Comparison of ENCODE assay signal across 1 cellular context in the genomic region with DNA sequence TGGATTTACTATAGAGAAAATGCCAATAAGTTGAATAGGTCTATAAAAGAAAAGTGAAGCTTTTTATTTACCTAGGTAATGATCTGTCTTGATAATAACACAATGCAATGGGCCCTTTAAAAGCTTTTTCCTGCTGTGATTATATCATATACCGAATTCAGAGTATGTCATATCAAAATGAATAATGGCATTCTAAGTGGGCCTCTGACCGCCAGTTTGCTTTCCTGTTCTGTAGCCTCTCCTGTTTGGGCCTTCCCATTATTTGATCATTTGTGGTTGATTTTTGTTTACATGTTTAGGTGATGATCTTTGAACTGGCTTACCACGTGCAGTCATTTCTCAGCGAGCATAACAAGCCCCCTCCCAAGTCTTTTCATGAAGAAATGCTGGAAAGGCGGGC.
TF ChIP-seq lines count a peak whose summit lies in the region.

No MANE protein-coding gene starts in this region.

TF ChIP-seq in HEK293, 187 proteins besides CTCF, POLR2A, EP300 and RAD21 (continued from another document and continues in another):
- TF ChIP-seq, protein P1, sequence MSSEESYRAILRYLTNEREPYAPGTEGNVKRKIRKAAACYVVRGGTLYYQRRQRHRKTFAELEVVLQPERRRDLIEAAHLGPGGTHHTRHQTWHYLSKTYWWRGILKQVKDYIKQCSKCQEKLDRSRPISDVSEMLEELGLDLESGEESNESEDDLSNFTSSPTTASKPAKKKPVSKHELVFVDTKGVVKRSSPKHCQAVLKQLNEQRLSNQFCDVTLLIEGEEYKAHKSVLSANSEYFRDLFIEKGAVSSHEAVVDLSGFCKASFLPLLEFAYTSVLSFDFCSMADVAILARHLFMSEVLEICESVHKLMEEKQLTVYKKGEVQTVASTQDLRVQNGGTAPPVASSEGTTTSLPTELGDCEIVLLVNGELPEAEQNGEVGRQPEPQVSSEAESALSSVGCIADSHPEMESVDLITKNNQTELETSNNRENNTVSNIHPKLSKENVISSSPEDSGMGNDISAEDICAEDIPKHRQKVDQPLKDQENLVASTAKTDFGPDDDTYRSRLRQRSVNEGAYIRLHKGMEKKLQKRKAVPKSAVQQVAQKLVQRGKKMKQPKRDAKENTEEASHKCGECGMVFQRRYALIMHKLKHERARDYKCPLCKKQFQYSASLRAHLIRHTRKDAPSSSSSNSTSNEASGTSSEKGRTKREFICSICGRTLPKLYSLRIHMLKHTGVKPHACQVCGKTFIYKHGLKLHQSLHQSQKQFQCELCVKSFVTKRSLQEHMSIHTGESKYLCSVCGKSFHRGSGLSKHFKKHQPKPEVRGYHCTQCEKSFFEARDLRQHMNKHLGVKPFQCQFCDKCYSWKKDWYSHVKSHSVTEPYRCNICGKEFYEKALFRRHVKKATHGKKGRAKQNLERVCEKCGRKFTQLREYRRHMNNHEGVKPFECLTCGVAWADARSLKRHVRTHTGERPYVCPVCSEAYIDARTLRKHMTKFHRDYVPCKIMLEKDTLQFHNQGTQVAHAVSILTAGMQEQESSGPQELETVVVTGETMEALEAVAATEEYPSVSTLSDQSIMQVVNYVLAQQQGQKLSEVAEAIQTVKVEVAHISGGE (tag by site-specific recombination; conservative IDR thresholded peaks at IDR 0.05; ENCODE audit: low read depth), result no peak
- 0 out of 2 replicates have a peak, but pooled peaks have one; percentile 8 for TF ChIP-seq IKZF3 (tag by site-specific recombination; IDR thresholded peaks at IDR 0.05)
- TF ChIP-seq YY2 (tag by site-specific recombination; IDR thresholded peaks at IDR 0.05), result no peak
- no peak for TF ChIP-seq GLIS2 (tag by site-specific recombination; IDR thresholded peaks at IDR 0.05)
- TF ChIP-seq, protein P2, sequence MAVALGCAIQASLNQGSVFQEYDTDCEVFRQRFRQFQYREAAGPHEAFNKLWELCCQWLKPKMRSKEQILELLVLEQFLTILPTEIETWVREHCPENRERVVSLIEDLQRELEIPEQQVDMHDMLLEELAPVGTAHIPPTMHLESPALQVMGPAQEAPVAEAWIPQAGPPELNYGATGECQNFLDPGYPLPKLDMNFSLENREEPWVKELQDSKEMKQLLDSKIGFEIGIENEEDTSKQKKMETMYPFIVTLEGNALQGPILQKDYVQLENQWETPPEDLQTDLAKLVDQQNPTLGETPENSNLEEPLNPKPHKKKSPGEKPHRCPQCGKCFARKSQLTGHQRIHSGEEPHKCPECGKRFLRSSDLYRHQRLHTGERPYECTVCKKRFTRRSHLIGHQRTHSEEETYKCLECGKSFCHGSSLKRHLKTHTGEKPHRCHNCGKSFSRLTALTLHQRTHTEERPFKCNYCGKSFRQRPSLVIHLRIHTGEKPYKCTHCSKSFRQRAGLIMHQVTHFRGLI (tag by site-specific recombination; IDR thresholded peaks at IDR 0.05), result no peak
- TF ChIP-seq ZNF416 (tag by site-specific recombination; IDR thresholded peaks at IDR 0.05), result no peak
- no peak for TF ChIP-seq ZNF354C (tag by site-specific recombination; IDR thresholded peaks at IDR 0.05; ENCODE audit: borderline replicate concordance, low read depth)
- TF ChIP-seq, protein P3, sequence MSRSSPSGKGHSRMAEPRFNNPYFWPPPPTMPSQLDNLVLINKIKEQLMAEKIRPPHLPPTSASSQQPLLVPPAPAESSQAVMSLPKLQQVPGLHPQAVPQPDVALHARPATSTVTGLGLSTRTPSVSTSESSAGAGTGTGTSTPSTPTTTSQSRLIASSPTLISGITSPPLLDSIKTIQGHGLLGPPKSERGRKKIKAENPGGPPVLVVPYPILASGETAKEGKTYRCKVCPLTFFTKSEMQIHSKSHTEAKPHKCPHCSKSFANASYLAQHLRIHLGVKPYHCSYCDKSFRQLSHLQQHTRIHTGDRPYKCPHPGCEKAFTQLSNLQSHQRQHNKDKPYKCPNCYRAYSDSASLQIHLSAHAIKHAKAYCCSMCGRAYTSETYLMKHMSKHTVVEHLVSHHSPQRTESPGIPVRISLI (tag by site-specific recombination; IDR thresholded peaks at IDR 0.05), result no peak
- no peak for TF ChIP-seq ZNF830 (tag by site-specific recombination; IDR thresholded peaks at IDR 0.05; ENCODE audit: low read depth)
- no peak for TF ChIP-seq ZNF174 (tag by site-specific recombination; IDR thresholded peaks at IDR 0.05)
- TF ChIP-seq HOXC10 (CRISPR knock-in tag; IDR thresholded peaks at IDR 0.05), result no peak
- no peak for TF ChIP-seq ZNF660 (tag by site-specific recombination; IDR thresholded peaks at IDR 0.05)
- TF ChIP-seq ZNF114 (tag by site-specific recombination; IDR thresholded peaks at IDR 0.05), result no peak
- no peak for TF ChIP-seq KLF1 (tag by site-specific recombination; IDR thresholded peaks at IDR 0.05)
- TF ChIP-seq KLF16 (tag by site-specific recombination; IDR thresholded peaks at IDR 0.05), result no peak
- TF ChIP-seq ZIC2 (tag by site-specific recombination; IDR thresholded peaks at IDR 0.05), result peak; percentile 59; the same call in 1 of the 2 replicates
- TF ChIP-seq, protein P4, sequence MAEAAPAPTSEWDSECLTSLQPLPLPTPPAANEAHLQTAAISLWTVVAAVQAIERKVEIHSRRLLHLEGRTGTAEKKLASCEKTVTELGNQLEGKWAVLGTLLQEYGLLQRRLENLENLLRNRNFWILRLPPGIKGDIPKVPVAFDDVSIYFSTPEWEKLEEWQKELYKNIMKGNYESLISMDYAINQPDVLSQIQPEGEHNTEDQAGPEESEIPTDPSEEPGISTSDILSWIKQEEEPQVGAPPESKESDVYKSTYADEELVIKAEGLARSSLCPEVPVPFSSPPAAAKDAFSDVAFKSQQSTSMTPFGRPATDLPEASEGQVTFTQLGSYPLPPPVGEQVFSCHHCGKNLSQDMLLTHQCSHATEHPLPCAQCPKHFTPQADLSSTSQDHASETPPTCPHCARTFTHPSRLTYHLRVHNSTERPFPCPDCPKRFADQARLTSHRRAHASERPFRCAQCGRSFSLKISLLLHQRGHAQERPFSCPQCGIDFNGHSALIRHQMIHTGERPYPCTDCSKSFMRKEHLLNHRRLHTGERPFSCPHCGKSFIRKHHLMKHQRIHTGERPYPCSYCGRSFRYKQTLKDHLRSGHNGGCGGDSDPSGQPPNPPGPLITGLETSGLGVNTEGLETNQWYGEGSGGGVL (tag by site-specific recombination; IDR thresholded peaks at IDR 0.05), result no peak
- TF ChIP-seq ZNF792 (tag by site-specific recombination; IDR thresholded peaks at IDR 0.05), result no peak
- TF ChIP-seq ZFHX2 (tag by site-specific recombination; conservative IDR thresholded peaks at IDR 0.05), result no peak
- TF ChIP-seq YY1 (tag by site-specific recombination; IDR thresholded peaks at IDR 0.05), result no peak
- TF ChIP-seq ZFP41 (tag by site-specific recombination; IDR thresholded peaks at IDR 0.05; ENCODE audit: borderline replicate concordance), result no peak
- TF ChIP-seq ZNF548 (tag by site-specific recombination; IDR thresholded peaks at IDR 0.05), result no peak
- peak; percentile 85 for TF ChIP-seq SP7 (tag by site-specific recombination; IDR thresholded peaks at IDR 0.05)
- TF ChIP-seq, protein P5, sequence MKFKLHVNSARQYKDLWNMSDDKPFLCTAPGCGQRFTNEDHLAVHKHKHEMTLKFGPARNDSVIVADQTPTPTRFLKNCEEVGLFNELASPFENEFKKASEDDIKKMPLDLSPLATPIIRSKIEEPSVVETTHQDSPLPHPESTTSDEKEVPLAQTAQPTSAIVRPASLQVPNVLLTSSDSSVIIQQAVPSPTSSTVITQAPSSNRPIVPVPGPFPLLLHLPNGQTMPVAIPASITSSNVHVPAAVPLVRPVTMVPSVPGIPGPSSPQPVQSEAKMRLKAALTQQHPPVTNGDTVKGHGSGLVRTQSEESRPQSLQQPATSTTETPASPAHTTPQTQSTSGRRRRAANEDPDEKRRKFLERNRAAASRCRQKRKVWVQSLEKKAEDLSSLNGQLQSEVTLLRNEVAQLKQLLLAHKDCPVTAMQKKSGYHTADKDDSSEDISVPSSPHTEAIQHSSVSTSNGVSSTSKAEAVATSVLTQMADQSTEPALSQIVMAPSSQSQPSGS (tag by site-specific recombination; IDR thresholded peaks at IDR 0.05; ENCODE audit: low read depth), result 0 out of 2 replicates have a peak, but pooled peaks have one; percentile 23
- no peak for TF ChIP-seq ZNF366 (tag by site-specific recombination; conservative IDR thresholded peaks at IDR 0.05)
- TF ChIP-seq RBAK (tag by site-specific recombination; IDR thresholded peaks at IDR 0.05), result no peak
- no peak; the same call in 1 of the 2 replicates for TF ChIP-seq ZBTB21 (tag by site-specific recombination; IDR thresholded peaks at IDR 0.05)
- TF ChIP-seq FEZF1 (tag by site-specific recombination; IDR thresholded peaks at IDR 0.05), result peak; percentile 53
- TF ChIP-seq ZXDB (tag by site-specific recombination; IDR thresholded peaks at IDR 0.05), result no peak
- no peak for TF ChIP-seq ZNF133 (tag by site-specific recombination; IDR thresholded peaks at IDR 0.05)
- no peak for TF ChIP-seq ZNF530 (tag by site-specific recombination; IDR thresholded peaks at IDR 0.05; ENCODE audit: low read depth)
- TF ChIP-seq ZNF426 (tag by site-specific recombination; IDR thresholded peaks at IDR 0.05), result no peak
- no peak for TF ChIP-seq SCRT2 (tag by site-specific recombination; IDR thresholded peaks at IDR 0.05)
- TF ChIP-seq ZNF324 (tag by site-specific recombination; IDR thresholded peaks at IDR 0.05), result no peak
- TF ChIP-seq ZNF302 (tag by site-specific recombination; IDR thresholded peaks at IDR 0.05; ENCODE audit: low read depth), result no peak
- TF ChIP-seq, protein P6, sequence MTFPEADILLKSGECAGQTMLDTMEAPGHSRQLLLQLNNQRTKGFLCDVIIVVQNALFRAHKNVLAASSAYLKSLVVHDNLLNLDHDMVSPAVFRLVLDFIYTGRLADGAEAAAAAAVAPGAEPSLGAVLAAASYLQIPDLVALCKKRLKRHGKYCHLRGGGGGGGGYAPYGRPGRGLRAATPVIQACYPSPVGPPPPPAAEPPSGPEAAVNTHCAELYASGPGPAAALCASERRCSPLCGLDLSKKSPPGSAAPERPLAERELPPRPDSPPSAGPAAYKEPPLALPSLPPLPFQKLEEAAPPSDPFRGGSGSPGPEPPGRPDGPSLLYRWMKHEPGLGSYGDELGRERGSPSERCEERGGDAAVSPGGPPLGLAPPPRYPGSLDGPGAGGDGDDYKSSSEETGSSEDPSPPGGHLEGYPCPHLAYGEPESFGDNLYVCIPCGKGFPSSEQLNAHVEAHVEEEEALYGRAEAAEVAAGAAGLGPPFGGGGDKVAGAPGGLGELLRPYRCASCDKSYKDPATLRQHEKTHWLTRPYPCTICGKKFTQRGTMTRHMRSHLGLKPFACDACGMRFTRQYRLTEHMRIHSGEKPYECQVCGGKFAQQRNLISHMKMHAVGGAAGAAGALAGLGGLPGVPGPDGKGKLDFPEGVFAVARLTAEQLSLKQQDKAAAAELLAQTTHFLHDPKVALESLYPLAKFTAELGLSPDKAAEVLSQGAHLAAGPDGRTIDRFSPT (tag by site-specific recombination; IDR thresholded peaks at IDR 0.05), result no peak
- TF ChIP-seq ZNF629 (tag by site-specific recombination; IDR thresholded peaks at IDR 0.05), result no peak
- no peak for TF ChIP-seq ZNF707 (tag by site-specific recombination; IDR thresholded peaks at IDR 0.05)
- TF ChIP-seq, protein P7, sequence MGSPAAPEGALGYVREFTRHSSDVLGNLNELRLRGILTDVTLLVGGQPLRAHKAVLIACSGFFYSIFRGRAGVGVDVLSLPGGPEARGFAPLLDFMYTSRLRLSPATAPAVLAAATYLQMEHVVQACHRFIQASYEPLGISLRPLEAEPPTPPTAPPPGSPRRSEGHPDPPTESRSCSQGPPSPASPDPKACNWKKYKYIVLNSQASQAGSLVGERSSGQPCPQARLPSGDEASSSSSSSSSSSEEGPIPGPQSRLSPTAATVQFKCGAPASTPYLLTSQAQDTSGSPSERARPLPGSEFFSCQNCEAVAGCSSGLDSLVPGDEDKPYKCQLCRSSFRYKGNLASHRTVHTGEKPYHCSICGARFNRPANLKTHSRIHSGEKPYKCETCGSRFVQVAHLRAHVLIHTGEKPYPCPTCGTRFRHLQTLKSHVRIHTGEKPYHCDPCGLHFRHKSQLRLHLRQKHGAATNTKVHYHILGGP (tag by site-specific recombination; IDR thresholded peaks at IDR 0.05), result 0 out of 2 replicates have a peak, but pooled peaks have one; percentile 30
- TF ChIP-seq, protein P8, sequence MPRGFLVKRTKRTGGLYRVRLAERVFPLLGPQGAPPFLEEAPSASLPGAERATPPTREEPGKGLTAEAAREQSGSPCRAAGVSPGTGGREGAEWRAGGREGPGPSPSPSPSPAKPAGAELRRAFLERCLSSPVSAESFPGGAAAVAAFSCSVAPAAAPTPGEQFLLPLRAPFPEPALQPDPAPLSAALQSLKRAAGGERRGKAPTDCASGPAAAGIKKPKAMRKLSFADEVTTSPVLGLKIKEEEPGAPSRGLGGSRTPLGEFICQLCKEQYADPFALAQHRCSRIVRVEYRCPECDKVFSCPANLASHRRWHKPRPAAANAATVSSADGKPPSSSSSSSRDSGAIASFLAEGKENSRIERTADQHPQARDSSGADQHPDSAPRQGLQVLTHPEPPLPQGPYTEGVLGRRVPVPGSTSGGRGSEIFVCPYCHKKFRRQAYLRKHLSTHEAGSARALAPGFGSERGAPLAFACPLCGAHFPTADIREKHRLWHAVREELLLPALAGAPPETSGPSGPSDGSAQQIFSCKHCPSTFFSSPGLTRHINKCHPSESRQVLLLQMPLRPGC (tag by site-specific recombination; IDR thresholded peaks at IDR 0.05), result no peak
- TF ChIP-seq, protein P9, sequence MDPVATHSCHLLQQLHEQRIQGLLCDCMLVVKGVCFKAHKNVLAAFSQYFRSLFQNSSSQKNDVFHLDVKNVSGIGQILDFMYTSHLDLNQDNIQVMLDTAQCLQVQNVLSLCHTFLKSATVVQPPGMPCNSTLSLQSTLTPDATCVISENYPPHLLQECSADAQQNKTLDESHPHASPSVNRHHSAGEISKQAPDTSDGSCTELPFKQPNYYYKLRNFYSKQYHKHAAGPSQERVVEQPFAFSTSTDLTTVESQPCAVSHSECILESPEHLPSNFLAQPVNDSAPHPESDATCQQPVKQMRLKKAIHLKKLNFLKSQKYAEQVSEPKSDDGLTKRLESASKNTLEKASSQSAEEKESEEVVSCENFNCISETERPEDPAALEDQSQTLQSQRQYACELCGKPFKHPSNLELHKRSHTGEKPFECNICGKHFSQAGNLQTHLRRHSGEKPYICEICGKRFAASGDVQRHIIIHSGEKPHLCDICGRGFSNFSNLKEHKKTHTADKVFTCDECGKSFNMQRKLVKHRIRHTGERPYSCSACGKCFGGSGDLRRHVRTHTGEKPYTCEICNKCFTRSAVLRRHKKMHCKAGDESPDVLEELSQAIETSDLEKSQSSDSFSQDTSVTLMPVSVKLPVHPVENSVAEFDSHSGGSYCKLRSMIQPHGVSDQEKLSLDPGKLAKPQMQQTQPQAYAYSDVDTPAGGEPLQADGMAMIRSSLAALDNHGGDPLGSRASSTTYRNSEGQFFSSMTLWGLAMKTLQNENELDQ (tag by site-specific recombination; IDR thresholded peaks at IDR 0.05; ENCODE audit: low read depth), result no peak
- peak; percentile 58 for TF ChIP-seq OSR2 (tag by site-specific recombination; IDR thresholded peaks at IDR 0.05)
- no peak for TF ChIP-seq ZNF138 (tag by site-specific recombination; IDR thresholded peaks at IDR 0.05; ENCODE audit: borderline replicate concordance)
- no peak for TF ChIP-seq ZNF529 (tag by site-specific recombination; IDR thresholded peaks at IDR 0.05; ENCODE audit: insufficient replicate concordance)
